Comparison of ENCODE assay signal across 9 cellular contexts in the genomic region with DNA sequence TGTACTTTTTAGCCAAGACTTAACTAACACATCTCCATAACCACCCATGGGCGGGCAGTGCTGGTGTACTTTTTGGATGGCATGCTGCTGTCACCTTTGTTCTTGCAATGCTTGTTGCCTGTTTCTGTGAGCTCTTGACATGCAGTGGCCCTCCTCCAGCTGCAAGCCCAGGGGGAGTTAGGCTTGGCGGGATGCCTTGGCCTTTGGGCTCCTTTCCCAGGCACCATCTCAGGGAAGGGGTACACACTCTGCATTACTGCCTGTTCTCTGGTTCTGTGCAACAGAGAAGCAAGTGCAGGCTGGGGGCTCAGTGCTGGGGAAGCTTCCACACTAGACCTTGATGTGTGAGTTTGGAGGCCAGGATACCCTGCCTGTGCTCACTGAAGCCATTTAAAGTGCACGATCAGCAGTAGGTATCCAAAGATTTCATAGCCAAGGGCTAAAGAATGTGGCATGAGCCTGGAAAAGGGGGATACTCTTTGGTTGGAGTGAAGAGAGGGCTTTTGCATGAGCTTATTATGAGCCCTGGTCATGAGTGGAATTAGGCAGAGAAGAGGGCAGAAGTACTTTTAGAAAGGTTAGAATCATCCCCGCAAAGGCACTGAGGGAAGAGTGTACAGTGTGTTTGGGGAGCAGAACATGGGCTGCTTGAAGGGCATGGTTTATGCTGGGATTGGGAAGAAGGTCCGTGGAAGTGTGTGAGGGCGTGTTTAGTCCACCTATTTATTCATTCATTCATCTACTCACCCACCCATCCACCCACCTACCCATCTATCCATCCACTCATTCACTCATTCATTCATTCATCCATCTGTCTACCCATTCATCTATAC.
"Had no signal": no experiment of that assay in that cellular context is flagged by ENCODE, and none has a peak within 500 bp of the region (broad histone marks: within the 10 kb centered on the region; RNA-seq: fewer than 3 reads in every experiment).

No MANE protein-coding gene starts in this region.

- H3K4me3 ChIP-seq: esophagus muscularis mucosa had no signal

- H3K27ac ChIP-seq: esophagus muscularis mucosa had no signal

- H3K27me3 ChIP-seq: esophagus muscularis mucosa had no signal

- H3K9me3 ChIP-seq: esophagus muscularis mucosa had no signal

- DNase-seq: activated B cell treated with CpG ODN at 0.5 μM for 24 hours; activated CD4-positive, alpha-beta T cell treated with anti-CD3 and anti-CD28 coated beads, Interleukin-2, amount 10 ng/mL, durations not matched to agents 24 days and 14 days; activated naive CD4-positive, alpha-beta T cell treated with anti-CD3 and anti-CD28 coated beads, Interleukin-2, amount 50 U/mL, for 16 hours; glutamatergic neuron; mammary epithelial cell; natural killer cell; stimulated activated CD4-positive, alpha-beta T cell treated with anti-CD3 and anti-CD28 coated beads, Interleukin-4, amount 100 ng/mL, for 4 hours had no signal

- H3K4me1 ChIP-seq: esophagus muscularis mucosa had no signal

- ATAC-seq: natural killer cell had no signal

- FAIRE-seq: islet of Langerhans had no signal
